33 cellular contexts compared by ENCODE assay signal in the genomic region with DNA sequence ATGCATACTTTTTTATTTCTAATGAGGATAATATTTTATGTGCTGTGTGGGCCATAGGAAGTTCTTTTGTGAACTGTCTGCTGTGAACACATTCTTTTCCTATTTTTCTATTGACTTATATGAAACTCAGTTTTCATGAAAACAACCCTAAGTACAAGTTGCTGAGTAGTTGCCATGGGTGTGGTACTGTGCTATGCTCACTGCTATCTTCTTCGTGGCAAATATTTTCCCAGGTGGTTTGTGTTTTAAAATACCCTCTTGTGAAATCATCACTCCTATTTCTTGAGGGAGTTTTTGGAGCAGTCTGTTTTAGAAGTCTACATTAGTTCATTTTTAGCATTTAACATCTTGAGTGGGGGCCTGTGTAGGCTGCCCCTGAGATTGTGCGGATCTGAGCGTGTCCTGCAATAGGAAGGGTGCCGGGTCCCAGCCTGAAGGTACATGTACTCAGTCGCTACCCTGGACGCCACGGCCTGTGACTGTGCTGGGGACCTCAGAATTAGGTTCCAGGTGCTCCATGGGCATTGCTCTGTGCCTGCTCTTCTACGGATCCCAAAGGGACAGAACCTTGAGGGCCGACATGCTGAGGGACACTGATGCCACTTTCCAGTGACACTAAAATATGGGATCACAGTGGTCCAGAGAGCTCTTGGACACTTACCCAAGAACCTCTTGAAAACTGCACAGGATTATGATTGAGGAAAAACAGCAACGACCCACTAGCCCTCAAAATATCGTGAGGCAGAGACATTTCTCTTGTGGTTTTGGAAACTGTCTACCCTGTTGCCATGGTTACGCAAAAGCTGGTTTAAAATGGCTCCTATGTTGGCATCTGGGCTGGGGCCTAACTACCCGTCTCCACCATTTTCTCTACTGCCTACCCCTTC.
"Had no signal": no experiment of that assay in that cellular context is flagged by ENCODE, and none has a peak within 500 bp of the region (broad histone marks: within the 10 kb centered on the region; RNA-seq: fewer than 3 reads in every experiment).

No MANE protein-coding gene starts in this region.

- ATAC-seq: activated CD8-positive, alpha-beta T cell treated with anti-CD3 and anti-CD28 coated beads for 36 hours; activated T-cell treated with anti-CD3 and anti-CD28 coated beads, Interleukin-2, amount 50 U/mL, for 4 hours; activated T-helper 17 cell treated with anti-CD3 and anti-CD28 coated beads, Interleukin-2, amount 50 U/mL, for 72 hours; gastrocnemius medialis; left lung; lower lobe of right lung; natural killer cell treated with Interleukin-12 subunit alpha and Interleukin-12 subunit beta and Interleukin-15 and Interleukin-18, amount 100 ng/mL, for 72 hours; pancreas; T-helper 17 cell; upper lobe of right lung had no signal

- H3K4me2 ChIP-seq: smooth muscle cell had no signal

- H3K9me3 Mint-ChIP-seq: activated CD8-positive, alpha-beta T cell treated with anti-CD3 and anti-CD28 coated beads for 36 hours; activated T-cell treated with anti-CD3 and anti-CD28 coated beads, Interleukin-2, amount 50 U/mL, for 4 hours; activated T-helper 17 cell treated with anti-CD3 and anti-CD28 coated beads, Interleukin-2, amount 50 U/mL, for 72 hours; central memory CD8-positive, alpha-beta T cell; natural killer cell treated with Interleukin-12 subunit alpha and Interleukin-12 subunit beta and Interleukin-15 and Interleukin-18, amount 100 ng/mL, for 72 hours; stimulated activated memory B cell treated with anti-CD40 and anti-IgM and Interleukin-4, amounts not matched to agents 10 μg/mL and 1 μg/mL and 100 μg/mL, for 72 hours had no signal

- H3K27ac Mint-ChIP-seq: activated CD8-positive, alpha-beta T cell treated with anti-CD3 and anti-CD28 coated beads for 36 hours; activated T-helper 17 cell treated with anti-CD3 and anti-CD28 coated beads, Interleukin-2, amount 50 U/mL, for 72 hours; natural killer cell treated with Interleukin-12 subunit alpha and Interleukin-12 subunit beta and Interleukin-15 and Interleukin-18, amount 100 ng/mL, for 72 hours; stimulated activated memory B cell treated with anti-CD40 and anti-IgM and Interleukin-4, amounts not matched to agents 10 μg/mL and 1 μg/mL and 100 μg/mL, for 72 hours; T-helper 17 cell had no signal

- H3K36me3 ChIP-seq: breast epithelium, colonic mucosa, gastrocnemius medialis, left lung, lower lobe of right lung, neutrophil, pancreas, prostate gland, stomach, tibial artery, upper lobe of right lung had no signal

- H3K4me1 Mint-ChIP-seq: activated T-helper 17 cell treated with anti-CD3 and anti-CD28 coated beads, Interleukin-2, amount 50 U/mL, for 72 hours; central memory CD8-positive, alpha-beta T cell; stimulated activated memory B cell treated with anti-CD40 and anti-IgM and Interleukin-4, amounts not matched to agents 10 μg/mL and 1 μg/mL and 100 μg/mL, for 72 hours; T-helper 17 cell had no signal

- H3K27me3 ChIP-seq: breast epithelium, colonic mucosa, gastrocnemius medialis, left lung, neutrophil, pancreas, stomach, tibial artery, upper lobe of right lung had no signal

- H3K9me3 ChIP-seq: breast epithelium, colonic mucosa, gastrocnemius medialis, left lung, lower lobe of right lung, neutrophil, pancreas, prostate gland, stomach, tibial artery, upper lobe of right lung had no signal

- H3K4me3 ChIP-seq: breast epithelium, colonic mucosa, gastrocnemius medialis, left lung, lower lobe of right lung, pancreas, prostate gland, smooth muscle cell, stomach, tibial artery, upper lobe of right lung had no signal

- DNase-seq: activated CD4-positive, alpha-beta T cell treated with anti-CD3 and anti-CD28 coated beads, Interleukin-2, amount 50 U/mL, for 1 hour; activated CD4-positive, CD25-positive, alpha-beta regulatory T cell treated with anti-CD3 and anti-CD28 coated beads, Interleukin-2, amount 50 U/mL, for 72 hours; activated CD8-positive, alpha-beta T cell treated with anti-CD3 and anti-CD28 coated beads for 36 hours; activated gamma-delta T cell treated with Interleukin-2 at 50 U/mL for 16 hours; activated naive CD4-positive, alpha-beta T cell treated with anti-CD3 and anti-CD28 coated beads, Interleukin-2, amount 50 U/mL, for 16 hours; activated T-cell treated with anti-CD3 and anti-CD28 coated beads, Interleukin-2, amount 50 U/mL, for 4 hours; amniotic stem cell; colonic mucosa; effector memory CD4-positive, alpha-beta T cell; gastrocnemius medialis; glutamatergic neuron; lower lobe of right lung; mesendoderm; pancreas; retina; stimulated activated CD4-positive, alpha-beta T cell treated with anti-CD3 and anti-CD28 coated beads, Interleukin-1b, Interleukin-23, amount 100 ng/mL, for 48 hours; stimulated activated CD4-positive, alpha-beta T cell treated with anti-CD3 and anti-CD28 coated beads, Interleukin-4, amount 100 ng/mL, for 4 hours; stimulated activated CD8-positive, alpha-beta memory T cell treated with anti-CD3 and anti-CD28 coated beads, Interleukin-4, amount 100 ng/mL, for 48 hours; stomach; T-helper 17 cell; T1000; tibial artery; upper lobe of right lung had no signal

- H3K27me3 Mint-ChIP-seq: activated CD8-positive, alpha-beta T cell treated with anti-CD3 and anti-CD28 coated beads for 36 hours; activated T-helper 17 cell treated with anti-CD3 and anti-CD28 coated beads, Interleukin-2, amount 50 U/mL, for 72 hours; natural killer cell treated with Interleukin-12 subunit alpha and Interleukin-12 subunit beta and Interleukin-15 and Interleukin-18, amount 100 ng/mL, for 72 hours; stimulated activated memory B cell treated with anti-CD40 and anti-IgM and Interleukin-4, amounts not matched to agents 10 μg/mL and 1 μg/mL and 100 μg/mL, for 72 hours had no signal

- H3K4me3 Mint-ChIP-seq: activated CD8-positive, alpha-beta T cell treated with anti-CD3 and anti-CD28 coated beads for 36 hours; activated T-cell treated with anti-CD3 and anti-CD28 coated beads, Interleukin-2, amount 50 U/mL, for 4 hours; activated T-helper 17 cell treated with anti-CD3 and anti-CD28 coated beads, Interleukin-2, amount 50 U/mL, for 72 hours; central memory CD8-positive, alpha-beta T cell; natural killer cell treated with Interleukin-12 subunit alpha and Interleukin-12 subunit beta and Interleukin-15 and Interleukin-18, amount 100 ng/mL, for 72 hours; stimulated activated memory B cell treated with anti-CD40 and anti-IgM and Interleukin-4, amounts not matched to agents 10 μg/mL and 1 μg/mL and 100 μg/mL, for 72 hours; T-helper 17 cell had no signal

- FAIRE-seq: islet of Langerhans, pancreas had no signal

- H3K4me1 ChIP-seq: breast epithelium, colonic mucosa, gastrocnemius medialis, left lung, lower lobe of right lung, pancreas, prostate gland, stomach, upper lobe of right lung had no signal

- H3K36me3 Mint-ChIP-seq: natural killer cell treated with Interleukin-12 subunit alpha and Interleukin-12 subunit beta and Interleukin-15 and Interleukin-18, amount 100 ng/mL, for 72 hours; stimulated activated memory B cell treated with anti-CD40 and anti-IgM and Interleukin-4, amounts not matched to agents 10 μg/mL and 1 μg/mL and 100 μg/mL, for 72 hours had no signal

- H3K27ac ChIP-seq: breast epithelium, colonic mucosa, gastrocnemius medialis, left lung, lower lobe of right lung, neutrophil, pancreas, prostate gland, stomach, tibial artery, upper lobe of right lung had no signal
